In genomic region chrX:22585831-22586230, GRCh38 we compare ENCODE assay signal across 22 cellular contexts.
DNase-seq lines count a peak whose midpoint lies in the region; ATAC-seq and TF ChIP-seq lines count a peak whose summit lies in the region.
"Had no signal": no experiment of that assay in that cellular context is flagged by ENCODE, and none has a peak within 500 bp of the region (broad histone marks: within the 10 kb centered on the region; RNA-seq: fewer than 3 reads in every experiment).

No MANE protein-coding gene starts in this region.

- peaks cover 4% of the 10 kb centered on the region; the same call in 1 of the 2 replicates for H3K9me3 ChIP-seq in BLaER1
- H3K9me3 ChIP-seq in adrenal gland (replicated peaks in 1 of 3) = no peaks in the 10 kb centered on the region
- H3K9me3 ChIP-seq: colonic mucosa, lower lobe of right lung, tibial artery had no signal

- POLR2A ChIA-PET in activated CD4-positive, alpha-beta memory T cell treated with anti-CD3 and anti-CD28 coated beads, Interleukin-2, amount 10 ng/mL, durations not matched to agents 7 days and 5 days (lab: Charles Lee) = no interaction called here

- no peaks in the 10 kb centered on the region for H4K20me1 ChIP-seq in BLaER1

- 55 to 67% (median 61%) methylated on average over 1 of the region's 1 CpG for WGBS in adrenal gland, 4 donors

- ATAC-seq in GM19328 (IDR thresholded peaks at IDR 0.05; ENCODE audit: unreplicated experiment) (peak; percentile 58), GM21786 (IDR thresholded peaks at IDR 0.05; ENCODE audit: unreplicated experiment) (peak; percentile 68), HG03175 (IDR thresholded peaks at IDR 0.05; ENCODE audit: unreplicated experiment) (peak; percentile 51)
- ATAC-seq: GM23338, lower lobe of right lung had no signal

- H3K4me3 Mint-ChIP-seq in activated CD4-positive, alpha-beta memory T cell treated with anti-CD3 and anti-CD28 coated beads, Interleukin-2, amount 10 ng/mL, durations not matched to agents 7 days and 5 days = no peak overlapping the region
- H3K4me3 Mint-ChIP-seq: activated naive CD8-positive, alpha-beta T cell treated with anti-CD3 and anti-CD28 coated beads for 36 hours; activated T-helper 1 cell treated with anti-CD3 and anti-CD28 coated beads, Interleukin-12 subunit alpha, Interleukin-12 subunit beta, Interleukin-2, Interleukin-4 antibody, amounts not matched to agents 30 ng/mL and 10 ng/mL and 1 ng/mL, durations not matched to agents 14 hours and 24 hours and 36 hours; B cell; brain; GM23338 had no signal

- no peaks in the 10 kb centered on the region for H3K36me3 ChIP-seq in BLaER1
- no peaks in the 10 kb centered on the region for H3K36me3 ChIP-seq in adrenal gland (replicated peaks in 1 of 2)
- H3K36me3 ChIP-seq: colonic mucosa, lower lobe of right lung, tibial artery had no signal

- H3K27me3 Mint-ChIP-seq in activated CD4-positive, alpha-beta memory T cell treated with anti-CD3 and anti-CD28 coated beads, Interleukin-2, amount 10 ng/mL, durations not matched to agents 7 days and 5 days = no peaks in the 10 kb centered on the region
- H3K27me3 Mint-ChIP-seq: activated naive CD8-positive, alpha-beta T cell treated with anti-CD3 and anti-CD28 coated beads for 36 hours; B cell; brain had no signal

- peaks cover 18% of the 10 kb centered on the region for H3K4me1 ChIP-seq in BLaER1
- H3K4me1 ChIP-seq in adrenal gland (replicated peaks in 1 of 2) = no peaks in the 10 kb centered on the region
- H3K4me1 ChIP-seq: colonic mucosa, lower lobe of right lung, tibial artery had no signal

- TF ChIP-seq CTCF in adrenal gland (IDR thresholded peaks at IDR 0.05) = no peak

- TF ChIP-seq POLR2A in adrenal gland (IDR thresholded peaks at IDR 0.05) = no peak

- CTCF ChIA-PET in activated CD4-positive, alpha-beta memory T cell treated with anti-CD3 and anti-CD28 coated beads, Interleukin-2, amount 10 ng/mL, durations not matched to agents 7 days and 5 days (lab: Charles Lee) = no interaction called here

- H3K4me1 Mint-ChIP-seq in activated CD4-positive, alpha-beta memory T cell treated with anti-CD3 and anti-CD28 coated beads, Interleukin-2, amount 10 ng/mL, durations not matched to agents 7 days and 5 days = no peaks in the 10 kb centered on the region
- H3K4me1 Mint-ChIP-seq: activated naive CD8-positive, alpha-beta T cell treated with anti-CD3 and anti-CD28 coated beads for 36 hours; brain; IgD-negative memory B cell had no signal

- no peak overlapping the region for H3K27ac Mint-ChIP-seq in activated CD4-positive, alpha-beta memory T cell treated with anti-CD3 and anti-CD28 coated beads, Interleukin-2, amount 10 ng/mL, durations not matched to agents 7 days and 5 days
- H3K27ac Mint-ChIP-seq: activated naive CD8-positive, alpha-beta T cell treated with anti-CD3 and anti-CD28 coated beads for 36 hours; activated T-helper 1 cell treated with anti-CD3 and anti-CD28 coated beads, Interleukin-12 subunit alpha, Interleukin-12 subunit beta, Interleukin-2, Interleukin-4 antibody, amounts not matched to agents 30 ng/mL and 10 ng/mL and 1 ng/mL, durations not matched to agents 14 hours and 24 hours and 36 hours; B cell; brain; GM23338; IgD-negative memory B cell had no signal

- H3K36me3 Mint-ChIP-seq in activated CD4-positive, alpha-beta memory T cell treated with anti-CD3 and anti-CD28 coated beads, Interleukin-2, amount 10 ng/mL, durations not matched to agents 7 days and 5 days (ENCODE audit: low read depth) = no peaks in the 10 kb centered on the region
- H3K36me3 Mint-ChIP-seq: activated naive CD8-positive, alpha-beta T cell treated with anti-CD3 and anti-CD28 coated beads for 36 hours; brain; IgD-negative memory B cell had no signal

- intact Hi-C loops in adrenal gland (cut with DNase I) = no loop called here

- peak overlapping the region; percentile 49; the same call in 1 of the 2 replicates for H3K4me2 ChIP-seq in BLaER1
- H3K4me2 ChIP-seq: GM23338 had no signal

- no peak for DNase-seq in activated CD4-positive, alpha-beta memory T cell treated with anti-CD3 and anti-CD28 coated beads, Interleukin-2, amount 10 ng/mL, durations not matched to agents 7 days and 5 days
- DNase-seq in RPMI8226 (no peak), NCI-H2196 treated with DMSO at 0.1 percent for 48 hours (lab: John Stamatoyannopoulos, UW; ENCODE audit: unreplicated experiment) (no peak), adrenal gland (no peak)
- DNase-seq: activated CD4-positive, CD25-positive, alpha-beta regulatory T cell treated with anti-CD3 and anti-CD28 coated beads, Interleukin-2, amount 50 U/mL, for 72 hours; activated naive CD8-positive, alpha-beta T cell treated with anti-CD3 and anti-CD28 coated beads for 36 hours; Calu3; colonic mucosa; lower lobe of right lung; NCI-H526 treated with DMSO at 0.1 percent for 48 hours; tibial artery had no signal

- no peak overlapping the region for H3K9ac ChIP-seq in BLaER1

- H3K9me3 Mint-ChIP-seq in activated CD4-positive, alpha-beta memory T cell treated with anti-CD3 and anti-CD28 coated beads, Interleukin-2, amount 10 ng/mL, durations not matched to agents 7 days and 5 days = no peaks in the 10 kb centered on the region
- H3K9me3 Mint-ChIP-seq: activated naive CD8-positive, alpha-beta T cell treated with anti-CD3 and anti-CD28 coated beads for 36 hours; activated T-helper 1 cell treated with anti-CD3 and anti-CD28 coated beads, Interleukin-12 subunit alpha, Interleukin-12 subunit beta, Interleukin-2, Interleukin-4 antibody, amounts not matched to agents 30 ng/mL and 10 ng/mL and 1 ng/mL, durations not matched to agents 14 hours and 24 hours and 36 hours; brain; GM23338 had no signal

- no peak overlapping the region for H3K4me3 ChIP-seq in BLaER1
- no peak overlapping the region for H3K4me3 ChIP-seq in adrenal gland
- H3K4me3 ChIP-seq: colonic mucosa, GM23338, lower lobe of right lung, tibial artery had no signal

- H3K27me3 ChIP-seq in BLaER1 = no peaks in the 10 kb centered on the region
- H3K27me3 ChIP-seq in adrenal gland = peaks cover 4% of the 10 kb centered on the region
- H3K27me3 ChIP-seq: colonic mucosa, tibial artery had no signal

- H3K27ac ChIP-seq in BLaER1 (no peak overlapping the region), adrenal gland (no peak overlapping the region)
- H3K27ac ChIP-seq: 22Rv1, colonic mucosa, HL-60, lower lobe of right lung, tibial artery had no signal
